In the genomic region with DNA sequence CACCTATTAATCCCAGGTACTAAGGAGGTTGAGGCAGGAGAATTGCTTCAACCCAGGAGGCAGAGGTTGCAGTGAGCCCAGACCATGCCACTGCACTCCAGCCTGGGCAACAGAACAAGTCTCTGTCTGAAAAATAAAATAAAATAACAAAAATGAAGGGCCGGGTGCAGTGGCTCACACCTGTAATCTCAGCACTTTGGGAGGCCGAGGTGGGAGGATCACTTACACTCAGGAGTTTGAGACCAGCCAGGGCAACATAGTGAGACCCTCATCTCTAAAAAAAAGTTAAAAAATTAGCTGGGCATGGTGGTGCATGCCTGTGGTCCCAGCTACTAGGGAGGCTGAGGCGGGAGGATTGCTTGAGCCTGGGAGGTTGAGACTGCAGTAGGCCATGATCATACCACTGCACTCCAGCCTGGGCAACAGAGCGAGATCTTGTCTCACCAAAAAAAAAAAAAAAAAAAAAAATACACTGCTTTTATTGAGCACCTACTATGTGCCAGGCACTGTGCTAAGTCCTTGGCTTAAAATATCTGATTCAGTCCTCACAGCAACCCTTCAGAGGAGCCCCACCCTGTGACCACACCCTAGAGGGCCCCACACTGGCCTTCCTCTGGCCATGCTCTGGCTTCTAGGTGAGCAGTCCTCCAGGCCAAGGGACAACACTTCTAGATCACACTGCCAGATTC, we compare ENCODE assay signal across 13 cellular contexts. TPM values are rescaled to one million over a fixed set of nuclear protein-coding genes. Genes with fewer than 3 reads are reported as not detected.
A peak's percentile ranks its signal among the peaks of the same experiment; 100 is the strongest.
DNase-seq lines count a peak whose midpoint lies in the region; ATAC-seq, FAIRE-seq and TF ChIP-seq lines count a peak whose summit lies in the region.
"Not testable (repeated sequence)": the region's sequence is repeated elsewhere in the genome, so short reads cannot be mapped to it uniquely, and the experiment has no call there.
"Had no signal": no experiment of that assay in that cellular context is flagged by ENCODE, and none has a peak within 500 bp of the region (broad histone marks: within the 10 kb centered on the region; RNA-seq: fewer than 3 reads in every experiment).

No MANE protein-coding gene starts in this region.

- H3K27ac ChIP-seq in BLaER1 treated with 17β-estradiol and CSF1 and Interleukin-3, amounts not matched to agents 10 nM and 100 nM, result peak overlapping the region; percentile 77 to 95 (median 84); a peak in 21 of 22 replicates
- H3K27ac ChIP-seq in K562 (ENCODE audit: extremely low read depth, low read depth, low read length); naive thymus-derived CD4-positive, alpha-beta T cell (ENCODE audit: low read depth, low read length): not testable (repeated sequence)
- H3K27ac ChIP-seq in gastroesophageal sphincter, result peak overlapping the region in 3 of 4 donors; percentile 85 to 88 (median 88)
- H3K27ac ChIP-seq in hepatocyte, result peak overlapping the region; percentile 86
- peak overlapping the region; percentile 77 to 85 (median 81) for H3K27ac ChIP-seq in sigmoid colon
- peak overlapping the region; percentile 54 to 89 (median 77) for H3K27ac ChIP-seq in upper lobe of left lung

- not testable (repeated sequence) for BruUV-seq in K562 (replicated peaks; lab: Mats Ljungman, UMichigan)

- TF ChIP-seq POLR2A in K562 (conservative IDR thresholded peaks at IDR 0.05); gastroesophageal sphincter (IDR thresholded peaks at IDR 0.05); sigmoid colon (IDR thresholded peaks at IDR 0.05); upper lobe of left lung (IDR thresholded peaks at IDR 0.05): not testable (repeated sequence)

- H3K27me3 Mint-ChIP-seq in T-helper 17 cell; naive thymus-derived CD4-positive, alpha-beta T cell: not testable (repeated sequence)

- not testable (repeated sequence) for H4K20me1 ChIP-seq in BLaER1 treated with 17β-estradiol and CSF1 and Interleukin-3, amounts not matched to agents 10 nM and 100 nM; K562 (replicated peaks; ENCODE audit: control insufficient read depth, insufficient read depth, low read length); hepatocyte (ENCODE audit: insufficient read depth, poor library complexity, severe bottlenecking)

- not testable (repeated sequence) for TF ChIP-seq EP300 in K562 (IDR thresholded peaks at IDR 0.05; ENCODE audit: low read length); gastroesophageal sphincter (IDR thresholded peaks at IDR 0.05); sigmoid colon (IDR thresholded peaks at IDR 0.05); upper lobe of left lung (IDR thresholded peaks at IDR 0.05)

- 8% methylated on average over 2 of the region's 4 CpGs for WGBS in K562 (ENCODE audit: insufficient coverage, low coverage, missing lambda C conversion rate)
- 97% methylated on average over 4 of the region's 4 CpGs; no CpG with 5 or more reads in 1 of the 2 donors for WGBS in gastroesophageal sphincter (ENCODE audit: low coverage in 1 of 2), 2 donors
- 86% methylated on average over 4 of the region's 4 CpGs for WGBS in hepatocyte (ENCODE audit: low lambda C conversion rate, missing lambda C conversion rate)
- WGBS in sigmoid colon, 2 donors, result 83 to 95% methylated on average over 4 of the region's 4 CpGs
- 93% methylated on average over 4 of the region's 4 CpGs for WGBS in upper lobe of left lung, 2 donors

- peak overlapping the region; percentile 68 to 84 (median 79); a peak in 19 of 22 replicates for H3K9ac ChIP-seq in BLaER1 treated with 17β-estradiol and CSF1 and Interleukin-3, amounts not matched to agents 10 nM and 100 nM
- H3K9ac ChIP-seq in K562 (ENCODE audit: insufficient read depth in 1 of 2, low read depth in 2 of 2, low read length in 2 of 2), result not testable (repeated sequence)

- H3K27me3 ChIP-seq in BLaER1 treated with 17β-estradiol and CSF1 and Interleukin-3, amounts not matched to agents 10 nM and 100 nM; gastroesophageal sphincter; hepatocyte; naive thymus-derived CD4-positive, alpha-beta T cell (ENCODE audit: control insufficient read depth in 2 of 2, insufficient read depth in 2 of 2, low read length in 2 of 2); sigmoid colon; upper lobe of left lung: not testable (repeated sequence)
- peaks cover 21 to 74% of the 10 kb centered on the region in 2 experiments; a peak in 4 of 5 replicates for H3K27me3 ChIP-seq in K562 (ENCODE audit: control insufficient read depth in 2 of 2, insufficient read depth in 2 of 2, low read length in 2 of 2)

- not testable (repeated sequence) for ATAC-seq in T-helper 17 cell; gastroesophageal sphincter; upper lobe of left lung (ENCODE audit: low FRiP score in 2 of 2)
- ATAC-seq in K562, result peak; percentile 62; the same call in 2 of the 3 replicates
- ATAC-seq in naive thymus-derived CD4-positive, alpha-beta T cell, result peak; percentile 31

- H3K36me3 Mint-ChIP-seq in T-helper 17 cell (ENCODE audit: low read depth); naive thymus-derived CD4-positive, alpha-beta T cell: not testable (repeated sequence)

- not testable (repeated sequence) for H3K9me1 ChIP-seq in K562 (ENCODE audit: control insufficient read depth, insufficient read depth, low read length)

- H3K4me1 Mint-ChIP-seq in T-helper 17 cell, result peaks cover 13% of the 10 kb centered on the region
- peaks cover 8 to 23% (median 14%) of the 10 kb centered on the region in 7 donors for H3K4me1 Mint-ChIP-seq in naive thymus-derived CD4-positive, alpha-beta T cell

- H3K79me2 ChIP-seq in K562 (ENCODE audit: control insufficient read depth, insufficient read depth, low read length); hepatocyte: not testable (repeated sequence)

- not testable (repeated sequence) for DNase-seq in T-helper 17 cell; hepatocyte (ENCODE audit: low spot score); naive thymus-derived CD4-positive, alpha-beta T cell; sigmoid colon; upper lobe of left lung
- DNase-seq in K562 (ENCODE audit: extremely low read depth in 1 of 4, low spot score in 3 of 4), result peak in 2 of 4 experiments; percentile 18

- CTCF ChIA-PET in K562 (lab: Yijun Ruan, JAX; ENCODE audit: low intra/inter-chr PET ratio); naive thymus-derived CD4-positive, alpha-beta T cell (lab: Charles Lee): not testable (repeated sequence)

- in situ Hi-C loops in K562 (cut with MboI), result not testable (repeated sequence)

- H2AFZ ChIP-seq in K562 (ENCODE audit: low read depth, low read length), result peak overlapping the region; percentile 1; the same call in 1 of the 2 replicates
- H2AFZ ChIP-seq in hepatocyte, result not testable (repeated sequence)

- FAIRE-seq in K562 (lab: Jason Lieb, UNC), result not testable (repeated sequence)

- H3K4me3 ChIP-seq in BLaER1 treated with 17β-estradiol and CSF1 and Interleukin-3, amounts not matched to agents 10 nM and 100 nM, result peak overlapping the region in 8 of 10 experiments; percentile 54 to 68 (median 61); a peak in 11 of 20 replicates
- not testable (repeated sequence) for H3K4me3 ChIP-seq in K562; gastroesophageal sphincter; hepatocyte; naive thymus-derived CD4-positive, alpha-beta T cell (ENCODE audit: low read length); sigmoid colon; upper lobe of left lung

- H3K9me3 Mint-ChIP-seq in naive thymus-derived CD4-positive, alpha-beta T cell, result not testable (repeated sequence)

- TF ChIP-seq CTCF in K562 (IDR thresholded peaks at IDR 0.05 in 2 of 3, conservative IDR thresholded peaks at IDR 0.05 in 1 of 3; ENCODE audit: insufficient read depth in 2 of 3, low read depth in 1 of 3, low read length in 3 of 3); gastroesophageal sphincter (IDR thresholded peaks at IDR 0.05); hepatocyte (IDR thresholded peaks at IDR 0.05; ENCODE audit: poor library complexity); sigmoid colon (IDR thresholded peaks at IDR 0.05); upper lobe of left lung (IDR thresholded peaks at IDR 0.05): not testable (repeated sequence)

- not testable (repeated sequence) for TF ChIP-seq RAD21 in K562 (CRISPR knock-in tag; conservative IDR thresholded peaks at IDR 0.05 in 1 of 2, IDR thresholded peaks at IDR 0.05 in 1 of 2)

- not testable (repeated sequence) for H3K9me3 ChIP-seq in BLaER1 treated with 17β-estradiol and CSF1 and Interleukin-3, amounts not matched to agents 10 nM and 100 nM (replicated peaks in 1 of 11); T-helper 17 cell (ENCODE audit: control insufficient read depth, low read length, poor library complexity, severe bottlenecking); K562 (replicated peaks; ENCODE audit: control insufficient read depth, insufficient read depth, low read depth, low read length); gastroesophageal sphincter; hepatocyte (ENCODE audit: low read depth); naive thymus-derived CD4-positive, alpha-beta T cell (ENCODE audit: control insufficient read depth in 2 of 3, low read length in 3 of 3); sigmoid colon; upper lobe of left lung

- H3K27ac Mint-ChIP-seq in T-helper 17 cell, result peak overlapping the region; percentile 59
- peak overlapping the region in 4 of 9 donors; percentile 28 to 83 (median 68) for H3K27ac Mint-ChIP-seq in naive thymus-derived CD4-positive, alpha-beta T cell

- intact Hi-C loops in K562 (cut with micrococcal nuclease); naive thymus-derived CD4-positive, alpha-beta T cell (cut with micrococcal nuclease); sigmoid colon (cut with DNase I): not testable (repeated sequence)

- not testable (repeated sequence) for H3K36me3 ChIP-seq in BLaER1 treated with 17β-estradiol and CSF1 and Interleukin-3, amounts not matched to agents 10 nM and 100 nM; K562 (ENCODE audit: control insufficient read depth, insufficient read depth, low read length); gastroesophageal sphincter; hepatocyte (replicated peaks; ENCODE audit: insufficient read depth, low read depth); naive thymus-derived CD4-positive, alpha-beta T cell (ENCODE audit: control insufficient read depth in 2 of 3, insufficient read depth in 3 of 3, low read length in 3 of 3); sigmoid colon; upper lobe of left lung

- not testable (repeated sequence) for H3K9me2 ChIP-seq in hepatocyte (replicated peaks; ENCODE audit: insufficient read depth)

- POLR2A ChIA-PET in K562 (lab: Yijun Ruan, JAX); naive thymus-derived CD4-positive, alpha-beta T cell (lab: Charles Lee): not testable (repeated sequence)

- H3K4me2 ChIP-seq in BLaER1 treated with 17β-estradiol and CSF1 and Interleukin-3, amounts not matched to agents 10 nM and 100 nM, result peak overlapping the region; percentile 89 to 99 (median 93)
- H3K4me2 ChIP-seq in K562 (ENCODE audit: insufficient read depth, low read length); hepatocyte: not testable (repeated sequence)

- not testable (repeated sequence) for H3K4me3 Mint-ChIP-seq in T-helper 17 cell; naive thymus-derived CD4-positive, alpha-beta T cell

- H3K4me1 ChIP-seq in BLaER1 treated with 17β-estradiol and CSF1 and Interleukin-3, amounts not matched to agents 10 nM and 100 nM, result peaks cover 93 to 98% (median 97%) of the 10 kb centered on the region in 10 experiments
- H3K4me1 ChIP-seq in K562 (replicated peaks in 1 of 2; ENCODE audit: control insufficient read depth in 2 of 2, insufficient read depth in 2 of 2, low read length in 2 of 2); naive thymus-derived CD4-positive, alpha-beta T cell (ENCODE audit: control insufficient read depth in 2 of 2, insufficient read depth in 2 of 2, low read length in 2 of 2): not testable (repeated sequence)
- H3K4me1 ChIP-seq in gastroesophageal sphincter (peaks cover 0 to 84% (median 24%) of the 10 kb centered on the region in 3 donors), hepatocyte (ENCODE audit: insufficient read depth) (peaks cover 48% of the 10 kb centered on the region), sigmoid colon (peaks cover 0 to 48% (median 44%) of the 10 kb centered on the region in 4 donors), upper lobe of left lung (peaks cover 2 to 44% (median 19%) of the 10 kb centered on the region in 4 donors)

RNA-seq across cellular contexts. Expression of a gene that starts 5.4 kb away (rescaled TPM):
- total RNA-seq in T-helper 17 cell, result not detected
- total RNA-seq in K562 (2011; cell fraction: chromatin; rRNA removed; ENCODE audit: low replicate concordance), result 0.09 TPM in 1 of 2 replicates, not detected in the other
- total RNA-seq in K562 (2011; cell fraction: nucleolus; rRNA removed), result not detected in 2 replicates
- total RNA-seq in K562 (2011; cell fraction: nucleoplasm; rRNA removed), result not detected in 2 replicates
- total RNA-seq in K562 (2014; rRNA removed), result not detected in 2 replicates
- total RNA-seq in K562 (2014; rRNA removed; fragmentation: Illumina TruSeq; extraction: Trizol), result not detected in 2 replicates
- not detected in 2 replicates for total RNA-seq in K562 (2015; rRNA removed; fragmentation: Illumina TruSeq; extraction: Trizol)
- 0.13 and 0.16 TPM in 2 replicates for total RNA-seq in K562 (2021)
- polyA plus RNA-seq in K562 (2011; rRNA removed), result not detected in 2 replicates
- polyA plus RNA-seq in K562 (2011; cell fraction: cytosol; rRNA removed), result not detected in 2 replicates
- not detected in 2 replicates for polyA plus RNA-seq in K562 (2011; cell fraction: nucleus; rRNA removed)
- not detected in 2 replicates for polyA plus RNA-seq in K562 (2012)
- polyA plus RNA-seq in K562 (2014; fragmentation: Illumina TruSeq; extraction: Trizol), result not detected in 2 replicates
- not detected for polyA plus RNA-seq in K562 (2014; fragmentation: Nextera tagmentation; extraction: Ambion mirVana)
- not detected in 2 replicates for polyA plus RNA-seq in K562 (2014; rRNA removed)
- polyA minus RNA-seq in K562 (2011; rRNA and poly(A)+ RNA removed), result not detected in 2 replicates
- polyA minus RNA-seq in K562 (2011; cell fraction: cytosol; rRNA and poly(A)+ RNA removed), result not detected in 2 replicates
- not detected in 2 replicates for polyA minus RNA-seq in K562 (2011; cell fraction: nucleus; rRNA and poly(A)+ RNA removed)
- total RNA-seq in gastroesophageal sphincter, result 1 to 10 TPM in 3 of 4 donors, under 1 TPM in 1; 0.81 to 6.7 (median 3.2) TPM
- 56.8 and 58.3 TPM in 2 replicates for total RNA-seq in hepatocyte
- polyA plus RNA-seq in hepatocyte, result 89.6 and 99.1 TPM in 2 replicates
- not detected for total RNA-seq in naive thymus-derived CD4-positive, alpha-beta T cell
- polyA plus RNA-seq in naive thymus-derived CD4-positive, alpha-beta T cell, result not detected
- 1 to 10 TPM in 1 of 4 donors, under 1 TPM in 3; 0.33 to 2.8 (median 0.45) TPM for total RNA-seq in sigmoid colon
- 10 to 100 TPM; 34.4 to 48.8 (median 38.4) TPM for polyA plus RNA-seq in sigmoid colon
- 100 to 1,000 TPM in 2 of 6 donors, 10 to 100 TPM in 4; 44.5 to 262 (median 90.6) TPM for total RNA-seq in upper lobe of left lung
- total RNA-seq: CD4-positive, alpha-beta T cell; G401 had no signal

RNA-seq across cellular contexts. Expression of a gene that starts 29.6 kb away (rescaled TPM):
- total RNA-seq in T-helper 17 cell, result not detected
- total RNA-seq in K562 (2011; cell fraction: chromatin; rRNA removed; ENCODE audit: low replicate concordance), result not detected in 2 replicates
- total RNA-seq in K562 (2011; cell fraction: nucleolus; rRNA removed), result not detected in 2 replicates
- total RNA-seq in K562 (2011; cell fraction: nucleoplasm; rRNA removed), result not detected in 2 replicates
- total RNA-seq in K562 (2014; rRNA removed), result not detected in 2 replicates
- total RNA-seq in K562 (2014; rRNA removed; fragmentation: Illumina TruSeq; extraction: Trizol), result not detected in 2 replicates
- total RNA-seq in K562 (2015; rRNA removed; fragmentation: Illumina TruSeq; extraction: Trizol), result not detected in 2 replicates
- total RNA-seq in K562 (2021), result not detected in 2 replicates
- not detected in 2 replicates for polyA plus RNA-seq in K562 (2011; rRNA removed)
- polyA plus RNA-seq in K562 (2011; cell fraction: cytosol; rRNA removed), result not detected in 2 replicates
- polyA plus RNA-seq in K562 (2011; cell fraction: nucleus; rRNA removed), result not detected in 2 replicates
- polyA plus RNA-seq in K562 (2012), result not detected in 2 replicates
- not detected in 2 replicates for polyA plus RNA-seq in K562 (2014; fragmentation: Illumina TruSeq; extraction: Trizol)
- polyA plus RNA-seq in K562 (2014; fragmentation: Nextera tagmentation; extraction: Ambion mirVana), result not detected
- not detected in 2 replicates for polyA plus RNA-seq in K562 (2014; rRNA removed)
- not detected in 2 replicates for polyA minus RNA-seq in K562 (2011; rRNA and poly(A)+ RNA removed)
- not detected in 2 replicates for polyA minus RNA-seq in K562 (2011; cell fraction: cytosol; rRNA and poly(A)+ RNA removed)
- not detected in 2 replicates for polyA minus RNA-seq in K562 (2011; cell fraction: nucleus; rRNA and poly(A)+ RNA removed)
- not detected for total RNA-seq in gastroesophageal sphincter
- not detected in 2 replicates for total RNA-seq in hepatocyte
- polyA plus RNA-seq in hepatocyte, result not detected in 2 replicates
- total RNA-seq in naive thymus-derived CD4-positive, alpha-beta T cell, result not detected
- not detected for polyA plus RNA-seq in naive thymus-derived CD4-positive, alpha-beta T cell
- not detected for total RNA-seq in sigmoid colon
- not detected for polyA plus RNA-seq in sigmoid colon
- not detected for total RNA-seq in upper lobe of left lung
- total RNA-seq: CD4-positive, alpha-beta T cell; Daoy; G401; HT-29; M059J had no signal

RNA-seq across cellular contexts. Expression of a gene that starts 31.4 kb away (rescaled TPM):
- total RNA-seq in T-helper 17 cell (100 to 1,000 TPM; 175 to 225 TPM), K562 (2014; rRNA removed) (31.6 and 32.2 TPM in 2 replicates), K562 (2014; rRNA removed; fragmentation: Illumina TruSeq; extraction: Trizol) (33.1 and 38.9 TPM in 2 replicates), K562 (2015; rRNA removed; fragmentation: Illumina TruSeq; extraction: Trizol) (25.5 and 28.1 TPM in 2 replicates), K562 (2021) (31.3 and 31.4 TPM in 2 replicates), gastroesophageal sphincter (100 to 1,000 TPM; 164 to 225 (median 179) TPM), hepatocyte (42.7 and 49.0 TPM in 2 replicates), sigmoid colon (100 to 1,000 TPM; 112 to 185 (median 136) TPM), upper lobe of left lung (100 to 1,000 TPM; 185 to 291 (median 242) TPM)
- total RNA-seq in K562 (2011; cell fraction: chromatin; rRNA removed; ENCODE audit: low replicate concordance), result 39.0 and 77.6 TPM in 2 replicates
- total RNA-seq in K562 (2011; cell fraction: nucleolus; rRNA removed), result 15.0 and 23.0 TPM in 2 replicates
- 45.0 and 78.0 TPM in 2 replicates for total RNA-seq in K562 (2011; cell fraction: nucleoplasm; rRNA removed)
- polyA plus RNA-seq in K562 (2011; rRNA removed) (18.3 and 26.8 TPM in 2 replicates), K562 (2014; fragmentation: Illumina TruSeq; extraction: Trizol) (41.9 and 45.2 TPM in 2 replicates), K562 (2014; fragmentation: Nextera tagmentation; extraction: Ambion mirVana) (10 to 100 TPM; 13.1 to 13.8 TPM), K562 (2014; rRNA removed) (35.6 and 39.5 TPM in 2 replicates), hepatocyte (64.1 and 81.4 TPM in 2 replicates), sigmoid colon (10 to 100 TPM; 42.0 to 73.8 (median 63.3) TPM)
- 8.0 and 11.2 TPM in 2 replicates for polyA plus RNA-seq in K562 (2011; cell fraction: cytosol; rRNA removed)
- 15.4 and 17.6 TPM in 2 replicates for polyA plus RNA-seq in K562 (2011; cell fraction: nucleus; rRNA removed)
- polyA plus RNA-seq in K562 (2012), result 21.8 and 26.9 TPM in 2 replicates
- 46.2 and 50.8 TPM in 2 replicates for polyA minus RNA-seq in K562 (2011; rRNA and poly(A)+ RNA removed)
- 14.3 and 18.8 TPM in 2 replicates for polyA minus RNA-seq in K562 (2011; cell fraction: cytosol; rRNA and poly(A)+ RNA removed)
- polyA minus RNA-seq in K562 (2011; cell fraction: nucleus; rRNA and poly(A)+ RNA removed), result 12.4 and 19.2 TPM in 2 replicates
- total RNA-seq in naive thymus-derived CD4-positive, alpha-beta T cell, result 100 to 1,000 TPM in 4 of 5 experiments, 10 to 100 TPM in 1; 96.3 to 257 (median 114) TPM
- 10 to 100 TPM; 82.2 to 94.0 TPM for polyA plus RNA-seq in naive thymus-derived CD4-positive, alpha-beta T cell
